21 cellular contexts compared by ENCODE assay signal in the genomic region with DNA sequence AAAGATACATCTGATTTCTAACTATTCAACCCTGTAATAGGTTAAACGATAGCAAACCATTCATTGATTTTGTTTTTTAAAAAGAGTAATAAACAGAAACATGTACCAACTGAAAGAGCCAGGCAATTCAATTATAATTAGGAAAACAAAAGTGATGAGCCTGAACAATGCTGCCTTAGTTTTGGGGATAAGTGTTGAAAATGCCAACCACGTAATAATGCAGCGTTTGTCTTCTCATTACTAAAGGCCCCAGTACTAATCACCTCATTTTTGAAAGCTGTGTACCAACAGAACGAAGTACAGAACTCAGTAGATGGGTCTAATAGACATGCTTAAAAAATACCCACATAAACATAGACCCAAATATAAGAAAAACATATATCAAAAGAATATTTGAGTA.
"Had no signal": no experiment of that assay in that cellular context is flagged by ENCODE, and none has a peak within 500 bp of the region (broad histone marks: within the 10 kb centered on the region; RNA-seq: fewer than 3 reads in every experiment).

No MANE protein-coding gene starts in this region.

- H3K4me3 ChIP-seq: coronary artery, gastrocnemius medialis, heart left ventricle, hepatocyte, lung, ovary, right lobe of liver, testis, tibial artery had no signal

- H3K27ac ChIP-seq: coronary artery, gastrocnemius medialis, heart left ventricle, hepatocyte, ovary, right lobe of liver, testis, tibial artery had no signal

- H3K36me3 ChIP-seq: gastrocnemius medialis, heart left ventricle, ovary, right lobe of liver, tibial artery had no signal

- H3K4me1 ChIP-seq: gastrocnemius medialis, heart left ventricle, right lobe of liver, testis, tibial artery had no signal

- H2AFZ ChIP-seq: hepatocyte had no signal

- DNase-seq: effector CD4-positive, alpha-beta T cell; gastrocnemius medialis; heart left ventricle; kidney glomerular epithelial cell; mesendoderm; naive thymus-derived CD8-positive, alpha-beta T cell; nephron progenitor cell; occipital lobe; ovary; right lobe of liver; small intestine; stimulated activated CD4-positive, alpha-beta T cell treated with anti-CD3 and anti-CD28 coated beads, Interleukin-15, amount 100 ng/mL, for 24 hours; stimulated activated CD4-positive, alpha-beta T cell treated with anti-CD3 and anti-CD28 coated beads, Interleukin-2, amount 100 ng/mL, for 48 hours; stimulated activated naive B cell treated with anti-CD40 and anti-IgM and Interleukin-4, amounts not matched to agents 10 μg/mL and 1 μg/mL and 100 μg/mL, for 72 hours; testis; tibial artery had no signal

- ATAC-seq: gastrocnemius medialis; heart left ventricle; naive thymus-derived CD8-positive, alpha-beta T cell; right lobe of liver; stimulated activated naive B cell treated with anti-CD40 and anti-IgM and Interleukin-4, amounts not matched to agents 10 μg/mL and 1 μg/mL and 100 μg/mL, for 72 hours had no signal

- H3K9me3 ChIP-seq: gastrocnemius medialis, ovary, right lobe of liver, testis had no signal

- H3K27me3 ChIP-seq: gastrocnemius medialis, heart left ventricle, hepatocyte, ovary, right lobe of liver, testis, tibial artery had no signal

- H3K79me2 ChIP-seq: hepatocyte had no signal

- FAIRE-seq: islet of Langerhans, small intestine, urothelium cell line had no signal

- H3K4me2 ChIP-seq: hepatocyte had no signal
